ENCODE assay signal across 8 cellular contexts in the genomic region with DNA sequence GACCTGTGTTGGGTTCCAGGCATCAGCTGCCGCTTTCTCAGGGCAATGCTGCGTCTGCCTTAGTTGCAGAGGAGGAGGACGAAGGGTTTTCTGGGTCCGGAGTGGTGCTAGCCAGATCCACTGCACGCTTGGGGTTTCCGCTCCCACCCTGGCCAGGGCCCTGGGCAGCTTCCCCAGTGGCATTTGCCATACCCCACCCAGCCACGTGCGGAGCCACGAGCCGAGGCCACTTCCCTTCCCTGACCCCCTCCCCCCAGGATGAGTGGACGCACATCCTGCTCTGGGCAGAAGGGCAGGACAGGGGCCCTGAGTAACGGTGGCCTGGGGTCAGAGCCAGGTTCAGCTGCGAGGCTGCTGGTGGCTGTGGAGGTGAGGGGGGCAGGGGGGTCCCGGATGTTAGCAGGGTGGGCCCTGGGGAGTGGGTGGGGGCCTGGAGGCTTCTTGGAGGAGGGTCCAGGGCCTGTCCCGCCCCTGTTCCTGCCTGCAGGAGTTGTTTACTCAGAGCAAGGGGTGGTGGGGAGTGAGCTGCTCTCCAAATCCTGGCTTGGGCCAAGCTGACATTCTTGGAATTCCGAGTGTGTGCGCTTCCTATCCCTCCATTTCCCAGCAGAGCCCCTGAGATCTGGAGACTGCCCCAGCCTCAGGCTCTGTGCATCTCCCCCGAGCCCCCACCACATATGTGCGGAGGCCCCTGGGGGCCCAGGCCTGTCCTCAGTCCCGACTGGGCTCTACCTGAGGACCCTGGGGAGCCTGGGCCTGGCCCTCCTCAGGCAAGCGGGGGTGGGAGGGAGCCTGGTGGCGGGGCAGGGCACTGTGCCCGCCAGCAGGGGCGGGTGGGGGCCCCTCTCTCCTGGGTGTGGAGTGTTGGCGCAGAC. TPM values are rescaled to one million over a fixed set of nuclear protein-coding genes. Genes with fewer than 3 reads are reported as not detected.
DNase-seq lines count a peak whose midpoint lies in the region; ATAC-seq and TF ChIP-seq lines count a peak whose summit lies in the region.

No MANE protein-coding gene starts in this region.

- peaks cover 0 to 3% (median 0%) of the 10 kb centered on the region in 7 donors for H3K9me3 Mint-ChIP-seq in CD14-positive monocyte

- H3K27me3 Mint-ChIP-seq in CD14-positive monocyte (ENCODE audit: low read depth in 3 of 3), result peaks cover 7 to 25% (median 17%) of the 10 kb centered on the region in 3 donors

- WGBS in psoas muscle, 3 donors, result 19 to 28% (median 20%) methylated on average over 17 to 25 of the region's 25 CpGs

- peaks cover 18% of the 10 kb centered on the region for H3K36me3 ChIP-seq in right atrium auricular region
- peaks cover 3 to 22% of the 10 kb centered on the region in 2 donors for H3K36me3 ChIP-seq in psoas muscle (ENCODE audit: insufficient read depth in 1 of 2, low read depth in 1 of 2)

- DNase-seq in CD14-positive monocyte (ENCODE audit: low spot score) (peak; percentile 97), HuH-7.5 (ENCODE audit: low spot score) (peak; percentile 94), amniotic epithelial cell (ENCODE audit: low read depth) (peak; percentile 90), right atrium auricular region (ENCODE audit: low spot score) (peak; percentile 97), psoas muscle (peak; percentile 95 to 96), DMS153 (lab: John Stamatoyannopoulos, UW) (no peak)

- H3K4me3 ChIP-seq in right atrium auricular region, result peak overlapping the region; percentile 86 to 97
- peak overlapping the region; percentile 93 for H3K4me3 ChIP-seq in psoas muscle

- intact Hi-C loops in CD14-positive monocyte (cut with micrococcal nuclease) (loop anchor here in 1 of 2 donors (5.0 kb wide), 1 partner anchor 37 kb away; the partner anchor contains the start of genes PIDD1 and RPLP2), psoas muscle (cut with DNase I) (no loop called here)

- no peaks in the 10 kb centered on the region for H3K27me3 ChIP-seq in right atrium auricular region
- H3K27me3 ChIP-seq in psoas muscle (ENCODE audit: insufficient read depth in 3 of 3, low read length in 2 of 3), result peaks cover 0 to 11% (median 0%) of the 10 kb centered on the region in 3 donors

- peak overlapping the region; percentile 76 to 91 (median 84) for H3K27ac Mint-ChIP-seq in CD14-positive monocyte

- H3K27ac ChIP-seq in right atrium auricular region (peak overlapping the region; percentile 95), psoas muscle (peak overlapping the region; percentile 94)

- peak; percentile 24 to 50 (median 30) for ATAC-seq in psoas muscle
- ATAC-seq in GM19328 (IDR thresholded peaks at IDR 0.05; ENCODE audit: unreplicated experiment), result no peak
- no peak for ATAC-seq in GM19452 (IDR thresholded peaks at IDR 0.05; ENCODE audit: unreplicated experiment)

- H3K9me3 ChIP-seq in right atrium auricular region (no peaks in the 10 kb centered on the region), psoas muscle (no peaks in the 10 kb centered on the region)

- peaks cover 17 to 19% of the 10 kb centered on the region in 2 donors for H3K36me3 Mint-ChIP-seq in CD14-positive monocyte

- no peak for TF ChIP-seq CTCF in CD14-positive monocyte (IDR thresholded peaks at IDR 0.05)
- no peak for TF ChIP-seq CTCF in right atrium auricular region (IDR thresholded peaks at IDR 0.05)
- no peak for TF ChIP-seq CTCF in psoas muscle (IDR thresholded peaks at IDR 0.05)

- peaks cover 47% of the 10 kb centered on the region for H3K4me1 Mint-ChIP-seq in CD14-positive monocyte

- H3K4me3 Mint-ChIP-seq in CD14-positive monocyte, result peak overlapping the region; percentile 87 to 88

- H3K4me1 ChIP-seq in right atrium auricular region, result peaks cover 0 to 85% of the 10 kb centered on the region in 2 donors
- H3K4me1 ChIP-seq in psoas muscle, result peaks cover 40% of the 10 kb centered on the region

RNA-seq across cellular contexts. Expression of gene TSPAN4, which starts 1.4 kb away (rescaled TPM):
- polyA plus RNA-seq in CD14-positive monocyte (10 to 100 TPM; 52.6 to 75.5 TPM), psoas muscle (10 to 100 TPM; 11.4 to 38.5 (median 25.1) TPM)
- total RNA-seq in right atrium auricular region (10 to 100 TPM; 37.2 to 81.0 TPM), psoas muscle (10 to 100 TPM; 13.9 to 22.1 (median 16.8) TPM)

RNA-seq across cellular contexts. Expression of gene POLR2L, which starts 1.7 kb away (rescaled TPM):
- 100 to 1,000 TPM; 110 to 133 TPM for polyA plus RNA-seq in CD14-positive monocyte
- 100 to 1,000 TPM in 1 of 2 donors, 10 to 100 TPM in 1; 54.5 to 132 TPM for total RNA-seq in right atrium auricular region
- total RNA-seq in psoas muscle, result 100 to 1,000 TPM; 113 to 205 (median 156) TPM
- 100 to 1,000 TPM; 114 to 178 (median 176) TPM for polyA plus RNA-seq in psoas muscle

RNA-seq across cellular contexts. Expression of gene CD151, which starts 11.3 kb away (rescaled TPM):
- 10 to 100 TPM; 18.1 to 57.4 TPM for polyA plus RNA-seq in CD14-positive monocyte
- 100 to 1,000 TPM; 322 to 710 TPM for total RNA-seq in right atrium auricular region
- total RNA-seq in psoas muscle, result 100 to 1,000 TPM; 149 to 175 (median 161) TPM
- 100 to 1,000 TPM; 158 to 358 (median 224) TPM for polyA plus RNA-seq in psoas muscle

RNA-seq across cellular contexts. Expression of gene CRACR2B, which starts 16.3 kb away (rescaled TPM):
- polyA plus RNA-seq in CD14-positive monocyte (1 to 10 TPM; 1.0 to 1.4 TPM), psoas muscle (1 to 10 TPM; 1.9 to 6.4 (median 2.8) TPM)
- total RNA-seq in right atrium auricular region (10 to 100 TPM; 15.6 to 29.7 TPM), psoas muscle (1 to 10 TPM; 2.4 to 8.9 (median 4.1) TPM)

RNA-seq across cellular contexts. Expression of gene PNPLA2, which starts 25.3 kb away (rescaled TPM):
- 10 to 100 TPM; 26.8 to 35.0 TPM for polyA plus RNA-seq in CD14-positive monocyte
- 100 to 1,000 TPM in 1 of 2 donors, 10 to 100 TPM in 1; 94.4 to 123 TPM for total RNA-seq in right atrium auricular region
- 100 to 1,000 TPM; 125 to 247 (median 175) TPM for total RNA-seq in psoas muscle
- polyA plus RNA-seq in psoas muscle, result 10 to 100 TPM; 64.8 to 87.9 (median 83.8) TPM

Comparison
In these comparisons a context has a peak if more than half of its experiments do, and no peak if none do; other contexts are left out.
1. ATAC-seq: peak in psoas muscle (4 of 4); none in GM19328 (single experiment) and GM19452 (single experiment).